36 cellular contexts compared by ENCODE assay signal in the genomic region with DNA sequence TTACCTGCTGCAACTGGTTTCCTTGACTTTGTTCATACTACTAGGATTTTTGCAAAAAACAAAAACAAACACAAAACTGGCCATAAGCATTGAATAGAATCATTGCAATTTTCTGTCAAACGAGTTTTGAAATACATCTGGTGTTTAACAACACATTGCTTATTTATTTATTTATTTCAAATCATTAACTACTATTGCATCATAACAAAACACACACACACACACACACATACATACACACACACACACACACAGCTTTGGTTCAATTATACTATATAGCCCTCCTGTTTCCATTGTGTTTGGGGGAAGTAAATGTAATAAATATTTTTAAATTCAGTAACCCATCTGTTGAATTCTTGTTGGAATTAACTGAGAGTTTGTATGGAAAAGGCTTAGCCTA. TPM values are rescaled to one million over a fixed set of nuclear protein-coding genes. Genes with fewer than 3 reads are reported as not detected.
"Had no signal": no experiment of that assay in that cellular context is flagged by ENCODE, and none has a peak within 500 bp of the region (broad histone marks: within the 10 kb centered on the region; RNA-seq: fewer than 3 reads in every experiment).

No MANE protein-coding gene starts in this region.

- H3K27ac ChIP-seq: adrenal gland, body of pancreas, brain microvascular endothelial cell, breast epithelium, VCaP had no signal

- DNase-seq: activated B cell treated with CpG ODN at 0.5 μM for 24 hours; activated CD4-positive, alpha-beta memory T cell treated with anti-CD3 and anti-CD28 coated beads for 36 hours; activated CD4-positive, alpha-beta T cell treated with anti-CD3 and anti-CD28 coated beads for 4 hours; activated CD4-positive, alpha-beta T cell treated with anti-CD3 and anti-CD28 coated beads, Interleukin-2, amount 10 ng/mL, durations not matched to agents 24 days and 14 days; activated CD4-positive, alpha-beta T cell treated with anti-CD3 and anti-CD28 coated beads, Interleukin-2, amount 50 U/mL, for 1 hour; activated CD4-positive, alpha-beta T cell treated with anti-CD3 and anti-CD28 coated beads, Interleukin-2, amount 50 U/mL, for 4 hours; activated CD4-positive, CD25-positive, alpha-beta regulatory T cell treated with anti-CD3 and anti-CD28 coated beads, Interleukin-2, amount 50 U/mL, for 72 hours; activated CD8-positive, alpha-beta memory T cell treated with anti-CD3 and anti-CD28 coated beads, Interleukin-2, amount 50 U/mL, for 4 hours; activated CD8-positive, alpha-beta T cell treated with anti-CD3 and anti-CD28 coated beads for 36 hours; activated effector memory CD4-positive, alpha-beta T cell treated with anti-CD3 and anti-CD28 coated beads, Interleukin-2, amount 50 U/mL, for 16 hours; activated gamma-delta T cell treated with Interleukin-2 at 50 U/mL for 16 hours; activated naive CD4-positive, alpha-beta T cell; activated naive CD4-positive, alpha-beta T cell treated with anti-CD3 and anti-CD28 coated beads for 36 hours; activated naive CD4-positive, alpha-beta T cell treated with anti-CD3 and anti-CD28 coated beads, Interleukin-2, amount 50 U/mL, for 16 hours; activated naive CD8-positive, alpha-beta T cell treated with anti-CD3 and anti-CD28 coated beads for 36 hours; activated T-cell treated with anti-CD3 and anti-CD28 coated beads for 4 hours; activated T-cell treated with anti-CD3 and anti-CD28 coated beads, Interleukin-2, amount 50 U/mL, for 1 hour; activated T-cell treated with anti-CD3 and anti-CD28 coated beads, Interleukin-2, amount 50 U/mL, for 4 hours; activated T-cell treated with anti-CD3 and anti-CD28 coated beads, Interleukin-2, amount 50 U/mL, for 72 hours; adrenal gland; amniotic stem cell; aorta; body of pancreas; brain microvascular endothelial cell; central memory CD4-positive, alpha-beta T cell; T-helper 2 cell; T-helper 9 cell had no signal

- H3K27me3 ChIP-seq: adrenal gland, body of pancreas, brain microvascular endothelial cell, breast epithelium had no signal

- H3K4me1 ChIP-seq: adrenal gland, body of pancreas, breast epithelium had no signal

- H3K4me3 ChIP-seq: adrenal gland, body of pancreas, breast epithelium had no signal

- ATAC-seq: activated CD8-positive, alpha-beta T cell treated with anti-CD3 and anti-CD28 coated beads for 36 hours; activated naive CD4-positive, alpha-beta T cell treated with anti-CD3 and anti-CD28 coated beads, Interleukin-2, amount 50 U/mL, for 72 hours; activated T-cell treated with anti-CD3 and anti-CD28 coated beads, Interleukin-2, amount 50 U/mL, for 4 hours; activated T-cell treated with anti-CD3 and anti-CD28 coated beads, Interleukin-2, amount 50 U/mL, for 72 hours; activated T-helper 17 cell treated with anti-CD3 and anti-CD28 coated beads, Interleukin-2, amount 50 U/mL, for 72 hours; body of pancreas had no signal

- FAIRE-seq: astrocyte, colon, TTC549 had no signal

- H3K9me3 ChIP-seq: adrenal gland, body of pancreas, breast epithelium had no signal

- H3K36me3 ChIP-seq: adrenal gland, brain microvascular endothelial cell, breast epithelium had no signal

RNA-seq across cellular contexts. Expression of a gene that starts 43.8 kb away (rescaled TPM):
- total RNA-seq: activated B cell treated with CpG ODN at 0.5 μM for 24 hours; activated CD4-positive, alpha-beta memory T cell treated with anti-CD3 and anti-CD28 coated beads for 36 hours; activated CD4-positive, alpha-beta T cell treated with anti-CD3 and anti-CD28 coated beads, Interleukin-2, amount 10 ng/mL, durations not matched to agents 24 days and 14 days; activated CD8-positive, alpha-beta memory T cell treated with anti-CD3 and anti-CD28 coated beads for 36 hours; activated CD8-positive, alpha-beta T cell treated with anti-CD3 and anti-CD28 coated beads for 36 hours; activated naive CD4-positive, alpha-beta T cell treated with anti-CD3 and anti-CD28 coated beads for 36 hours; activated naive CD4-positive, alpha-beta T cell treated with anti-CD3 and anti-CD28 coated beads, Interleukin-2, amount 50 U/mL, for 72 hours; activated naive CD8-positive, alpha-beta T cell treated with anti-CD3 and anti-CD28 coated beads for 36 hours; activated T-cell treated with anti-CD3 and anti-CD28 coated beads, Interleukin-2, amount 50 U/mL, for 4 hours; activated T-cell treated with anti-CD3 and anti-CD28 coated beads, Interleukin-2, amount 50 U/mL, for 72 hours; activated T-helper 1 cell treated with anti-CD3 and anti-CD28 coated beads, Interleukin-12 subunit alpha, Interleukin-12 subunit beta, Interleukin-2, Interleukin-4 antibody, amounts not matched to agents 30 ng/mL and 10 ng/mL and 1 ng/mL, durations not matched to agents 14 hours and 24 hours and 36 hours; activated T-helper 17 cell treated with anti-CD3 and anti-CD28 coated beads, Interleukin-2, amount 50 U/mL, for 72 hours had no signal
